In genomic region chr10:88270871-88271713, GRCh38 we compare ENCODE assay signal across 8 cellular contexts.
DNase-seq lines count a peak whose midpoint lies in the region; ATAC-seq, FAIRE-seq and TF ChIP-seq lines count a peak whose summit lies in the region.

No MANE protein-coding gene starts in this region.

- no peaks in the 10 kb centered on the region for H3K27me3 ChIP-seq in lung (ENCODE audit: control insufficient read depth, insufficient read depth)

- H3K4me1 ChIP-seq in lung (ENCODE audit: control insufficient read depth in 2 of 2, insufficient read depth in 2 of 2, low read length in 2 of 2): peaks cover 0 to 4% of the 10 kb centered on the region in 2 donors

- H3K9me3 ChIP-seq in KOPT-K1 (ENCODE audit: insufficient read depth, low read length, poor library complexity, severe bottlenecking): no peaks in the 10 kb centered on the region
- H3K9me3 ChIP-seq in lung (ENCODE audit: control insufficient read depth in 2 of 2, insufficient read depth in 1 of 2, low read length in 1 of 2): no peaks in the 10 kb centered on the region

- WGBS in lung, 2 donors: 57 to 68% methylated on average over 6 of the region's 6 CpGs

- peak; percentile 18 for DNase-seq in GM12891 (ENCODE audit: insufficient read length, low spot score)
- peak; percentile 29 for DNase-seq in activated T-helper 9 cell treated with anti-CD3 and anti-CD28 coated beads, Interleukin-2, amount 50 U/mL, for 16 hours (ENCODE audit: low read depth)
- no peak for DNase-seq in lung (ENCODE audit: low spot score)
- no peak for DNase-seq in NCI-H2107 (lab: John Stamatoyannopoulos, UW)
- no peak for DNase-seq in COLO668 (lab: John Stamatoyannopoulos, UW; ENCODE audit: unreplicated experiment)
- no peak for DNase-seq in NCI-H2171 treated with DMSO at 0.1 percent for 48 hours (lab: John Stamatoyannopoulos, UW)

- no peak for TF ChIP-seq POLR2A in GM12891 (IDR thresholded peaks at IDR 0.05; ENCODE audit: low read depth, low read length)

- FAIRE-seq in GM12891 (lab: Jason Lieb, UNC): peak; percentile 95

- H3K36me3 ChIP-seq in KOPT-K1 (ENCODE audit: insufficient read depth, low read length) (no peaks in the 10 kb centered on the region), lung (ENCODE audit: control insufficient read depth in 2 of 2, insufficient read depth in 2 of 2, low read length in 2 of 2) (no peaks in the 10 kb centered on the region)

- ATAC-seq in GM21619 (IDR thresholded peaks at IDR 0.05; ENCODE audit: unreplicated experiment) (peak; percentile 88), lung (ENCODE audit: insufficient read depth, low FRiP score) (peak; percentile 35)

- no peak for TF ChIP-seq CTCF in lung (IDR thresholded peaks at IDR 0.05; ENCODE audit: control extremely low read depth, extremely low read depth)

- H3K27ac ChIP-seq in KOPT-K1 (ENCODE audit: low read depth, low read length, poor library complexity, severe bottlenecking) (peak overlapping the region; percentile 62), lung (ENCODE audit: low read depth in 1 of 2, low read length in 1 of 2) (peak overlapping the region in 1 of 2 donors; percentile 3)

- no peak overlapping the region for H3K4me3 ChIP-seq in lung

TF ChIP-seq in GM12891, 5 proteins besides CTCF, POLR2A, EP300 and RAD21:
- TF ChIP-seq PAX5 (IDR thresholded peaks at IDR 0.05; ENCODE audit: insufficient read depth, low read length, severe bottlenecking) (peak; percentile 50), POU2F2 (IDR thresholded peaks at IDR 0.05; ENCODE audit: low read depth, low read length) (no peak; the same call in 1 of the 2 replicates), SPI1 (IDR thresholded peaks at IDR 0.05; ENCODE audit: low read depth, low read length) (peak; percentile 100), TAF1 (IDR thresholded peaks at IDR 0.05; ENCODE audit: low read depth, low read length) (0 out of 2 replicates have a peak, but pooled peaks have one; percentile 45), POLR2AphosphoS5 (IDR thresholded peaks at IDR 0.05; ENCODE audit: low read depth, low read length) (0 out of 2 replicates have a peak, but pooled peaks have one; percentile 40)

Comparison
In these comparisons a context has a peak if more than half of its experiments do, and no peak if none do; other contexts are left out.
1. DNase-seq: peak in GM12891 (single experiment) and activated T-helper 9 cell treated with anti-CD3 and anti-CD28 coated beads, Interleukin-2, amount 50 U/mL, for 16 hours (single experiment); none in lung (single experiment), NCI-H2107 (single experiment), COLO668 (single experiment) and NCI-H2171 treated with DMSO at 0.1 percent for 48 hours (single experiment).